ENCODE assay signal across 16 cellular contexts in the genomic region with DNA sequence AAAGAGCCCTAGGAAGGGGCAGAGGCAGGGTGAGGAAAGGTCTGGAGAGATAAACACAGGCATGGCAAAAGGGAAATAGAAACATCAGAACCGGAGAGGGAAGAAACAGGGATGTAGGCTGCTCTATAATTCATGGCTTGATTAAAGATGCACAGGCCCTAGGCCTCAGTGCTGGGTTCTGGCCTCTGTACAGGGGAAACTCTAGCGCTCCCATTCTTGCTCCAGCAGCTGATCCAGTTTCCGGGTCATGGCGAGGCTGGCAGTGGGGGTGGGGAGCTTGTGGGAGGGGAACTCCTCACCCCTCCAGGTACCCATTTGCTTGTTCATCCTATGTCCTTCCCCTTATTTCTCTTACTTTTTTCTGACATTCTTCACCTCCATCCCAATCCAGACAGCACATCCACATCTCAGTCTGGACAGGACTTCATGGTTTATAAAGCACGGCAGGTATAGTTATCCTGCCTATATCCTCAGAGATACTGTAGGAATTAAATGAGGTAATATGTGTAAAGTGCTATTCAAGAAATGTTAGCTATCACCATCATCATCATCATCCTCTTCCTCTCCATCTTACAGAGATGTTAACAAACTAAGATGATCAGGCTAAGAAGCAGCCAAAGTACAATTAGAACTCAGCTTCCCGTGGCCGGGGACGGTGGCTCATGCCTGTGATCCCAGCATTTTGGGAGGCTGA. TPM values are rescaled to one million over a fixed set of nuclear protein-coding genes. Genes with fewer than 3 reads are reported as not detected.
DNase-seq lines count a peak whose midpoint lies in the region; ATAC-seq and TF ChIP-seq lines count a peak whose summit lies in the region.
"Had no signal": no experiment of that assay in that cellular context is flagged by ENCODE, and none has a peak within 500 bp of the region (broad histone marks: within the 10 kb centered on the region; RNA-seq: fewer than 3 reads in every experiment).

No MANE protein-coding gene starts in this region.

- H3K9me3 ChIP-seq in RWPE2 (ENCODE audit: severe bottlenecking) (no peaks in the 10 kb centered on the region), stomach smooth muscle (ENCODE audit: control insufficient read depth in 2 of 2, low read length in 2 of 2) (no peaks in the 10 kb centered on the region), neuronal stem cell (replicated peaks in 1 of 2; ENCODE audit: control insufficient read depth in 2 of 2, insufficient read depth in 1 of 2, low read depth in 1 of 2, low read length in 2 of 2) (no peaks in the 10 kb centered on the region)

- H3K79me1 ChIP-seq in neuronal stem cell (ENCODE audit: low read depth, low read length) = peaks cover 1% of the 10 kb centered on the region

- no peak overlapping the region for H3K4me2 ChIP-seq in neuronal stem cell (ENCODE audit: insufficient read depth, low read length, poor library complexity, severe bottlenecking)

- H2AFZ ChIP-seq in neuronal stem cell (ENCODE audit: low read length) = no peak overlapping the region

- no peak overlapping the region for H2BK120ac ChIP-seq in neuronal stem cell (ENCODE audit: low read depth, low read length)

- H3K4me3 ChIP-seq in RWPE2 (ENCODE audit: severe bottlenecking) (no peak overlapping the region), stomach smooth muscle (ENCODE audit: low read length in 2 of 2) (no peak overlapping the region), neuronal stem cell (ENCODE audit: low read length in 2 of 2) (no peak overlapping the region)

- H4K8ac ChIP-seq in neuronal stem cell (ENCODE audit: low read depth, low read length) = no peak overlapping the region

- WGBS in neuronal stem cell (ENCODE audit: extremely low coverage in 2 of 2, insufficient read length in 2 of 2, insufficient replicate concordance in 1 of 2), 2 donors = no CpG with 5 or more reads among the region's 8 CpGs

- no peaks in the 10 kb centered on the region for H3K27me3 ChIP-seq in RWPE2 (ENCODE audit: insufficient read depth, poor library complexity, severe bottlenecking)
- no peaks in the 10 kb centered on the region for H3K27me3 ChIP-seq in stomach smooth muscle (ENCODE audit: control insufficient read depth in 1 of 2, insufficient read depth in 2 of 2, low read length in 2 of 2)
- H3K27me3 ChIP-seq in neuronal stem cell (ENCODE audit: control insufficient read depth in 3 of 3, insufficient read depth in 3 of 3, low read depth in 1 of 3, low read length in 3 of 3) = peaks cover 0 to 10% (median 0%) of the 10 kb centered on the region in 3 experiments

- no peak overlapping the region for H3K4ac ChIP-seq in neuronal stem cell (ENCODE audit: low read length)

- no peak overlapping the region for H3K14ac ChIP-seq in neuronal stem cell (ENCODE audit: low read length)

- H3K27ac ChIP-seq in RWPE2 (ENCODE audit: poor library complexity, severe bottlenecking) = peak overlapping the region; percentile 54
- peak overlapping the region; percentile 62 for H3K27ac ChIP-seq in stomach smooth muscle (ENCODE audit: low read length)
- H3K27ac ChIP-seq in neuronal stem cell (replicated peaks; ENCODE audit: low read length) = no peak overlapping the region

- DNase-seq in NCI-H748 treated with DMSO at 0.1 percent for 48 hours (lab: John Stamatoyannopoulos, UW) (peak; percentile 19), NCI-H748 (lab: John Stamatoyannopoulos, UW; ENCODE audit: unreplicated experiment) (no peak), RWPE2 (ENCODE audit: low spot score) (no peak), left cardiac atrium (peak; percentile 43), neuronal stem cell (ENCODE audit: low spot score) (no peak)
- DNase-seq in stimulated activated CD8-positive, alpha-beta memory T cell treated with anti-CD3 and anti-CD28 coated beads, Interleukin-4, amount 100 ng/mL, for 48 hours = no peak
- DNase-seq: activated B cell treated with CpG ODN at 0.5 μM for 24 hours; cortex of kidney; foreskin melanocyte; KBM-7; NCI-H2171; occipital lobe; stimulated activated naive CD4-positive, alpha-beta T cell treated with Interleukin-2 at 50 U/mL for 16 hours had no signal

- no peak overlapping the region for H2BK12ac ChIP-seq in neuronal stem cell (ENCODE audit: low read length)

- TF ChIP-seq CTCF in RWPE2 (IDR thresholded peaks at IDR 0.05; ENCODE audit: poor library complexity, severe bottlenecking) = no peak

- ATAC-seq in RWPE2 (ENCODE audit: low read depth) (peak; percentile 2; the same call in 1 of the 3 replicates), left cardiac atrium (no peak), HG03025 (IDR thresholded peaks at IDR 0.05; ENCODE audit: low FRiP score, unreplicated experiment) (no peak)
- ATAC-seq: left lobe of liver had no signal

- H3K9ac ChIP-seq in stomach smooth muscle (ENCODE audit: low read length in 2 of 2) = no peak overlapping the region
- H3K9ac ChIP-seq in neuronal stem cell (ENCODE audit: low read depth, low read length, poor library complexity) = no peak overlapping the region

- no peak overlapping the region for H2AK5ac ChIP-seq in neuronal stem cell (ENCODE audit: low read depth, low read length)

- H4K91ac ChIP-seq in neuronal stem cell (ENCODE audit: low read depth, low read length, poor library complexity) = no peak overlapping the region

- intact Hi-C loops in left cardiac atrium (cut with DNase I) = no loop called here

- H2BK15ac ChIP-seq in neuronal stem cell (ENCODE audit: low read length) = no peak overlapping the region

- peaks cover 50% of the 10 kb centered on the region for H3K36me3 ChIP-seq in RWPE2 (ENCODE audit: low read depth)
- H3K36me3 ChIP-seq in stomach smooth muscle (ENCODE audit: control insufficient read depth in 2 of 2, insufficient read depth in 2 of 2, low read length in 2 of 2) = peaks cover 0 to 2% of the 10 kb centered on the region in 2 donors
- H3K36me3 ChIP-seq in neuronal stem cell (replicated peaks in 1 of 2; ENCODE audit: control insufficient read depth in 2 of 2, insufficient read depth in 2 of 2, low read length in 2 of 2) = peaks cover 16 to 17% of the 10 kb centered on the region in 2 donors

- peaks cover 35% of the 10 kb centered on the region for H3K4me1 ChIP-seq in RWPE2 (ENCODE audit: insufficient read depth, poor library complexity, severe bottlenecking)
- peaks cover 50% of the 10 kb centered on the region for H3K4me1 ChIP-seq in stomach smooth muscle (ENCODE audit: control insufficient read depth, insufficient read depth, low read length)
- H3K4me1 ChIP-seq in neuronal stem cell (ENCODE audit: control insufficient read depth in 2 of 2, insufficient read depth in 1 of 2, low read depth in 1 of 2, low read length in 2 of 2) = peaks cover 7 to 13% of the 10 kb centered on the region in 2 donors

- no peak overlapping the region for H3K23ac ChIP-seq in neuronal stem cell (ENCODE audit: low read depth, low read length, poor library complexity)

- no peak overlapping the region for H2BK5ac ChIP-seq in neuronal stem cell (ENCODE audit: low read length)

- no peak overlapping the region for H3K18ac ChIP-seq in neuronal stem cell (ENCODE audit: low read length)

RNA-seq across cellular contexts. Expression of a gene that starts 8.0 kb away (rescaled TPM):
- under 1 TPM; 0.29 to 0.55 TPM for total RNA-seq in left cardiac atrium
- polyA plus RNA-seq in neuronal stem cell (2013, experiment 1 of 2) = 0.03 TPM
- 0.04 TPM for polyA plus RNA-seq in neuronal stem cell (2013, experiment 2 of 2)
- total RNA-seq: activated B cell treated with CpG ODN at 0.5 μM for 24 hours, left lobe of liver had no signal

RNA-seq across cellular contexts. Expression of a gene that starts 12.3 kb away (rescaled TPM):
- 10 to 100 TPM; 20.4 to 24.2 TPM for total RNA-seq in left cardiac atrium
- polyA plus RNA-seq in neuronal stem cell (2013, experiment 1 of 2) = 60.0 TPM
- polyA plus RNA-seq in neuronal stem cell (2013, experiment 2 of 2) = 56.5 TPM

RNA-seq across cellular contexts. Expression of a gene that starts 46.8 kb away (rescaled TPM):
- total RNA-seq in left cardiac atrium = 100 to 1,000 TPM in 1 of 2 donors, 10 to 100 TPM in 1; 45.7 to 133 TPM
- polyA plus RNA-seq in neuronal stem cell (2013, experiment 1 of 2) = 37.3 TPM
- 38.6 TPM for polyA plus RNA-seq in neuronal stem cell (2013, experiment 2 of 2)

RNA-seq across cellular contexts. Expression of a gene that starts 47.3 kb away (rescaled TPM):
- total RNA-seq in left cardiac atrium = 100 to 1,000 TPM; 118 to 131 TPM
- polyA plus RNA-seq in neuronal stem cell (2013, experiment 1 of 2) = 188 TPM
- 183 TPM for polyA plus RNA-seq in neuronal stem cell (2013, experiment 2 of 2)

Comparison
In these comparisons a context has a peak if more than half of its experiments do, and no peak if none do; other contexts are left out.
1. DNase-seq: peak in NCI-H748 treated with DMSO at 0.1 percent for 48 hours (single experiment) and left cardiac atrium (single experiment); none in NCI-H748 (single experiment), RWPE2 (single experiment), stimulated activated CD8-positive, alpha-beta memory T cell treated with anti-CD3 and anti-CD28 coated beads, Interleukin-4, amount 100 ng/mL, for 48 hours (single experiment) and neuronal stem cell (single experiment).